Comparison of ENCODE assay signal across 26 cellular contexts in the genomic region with DNA sequence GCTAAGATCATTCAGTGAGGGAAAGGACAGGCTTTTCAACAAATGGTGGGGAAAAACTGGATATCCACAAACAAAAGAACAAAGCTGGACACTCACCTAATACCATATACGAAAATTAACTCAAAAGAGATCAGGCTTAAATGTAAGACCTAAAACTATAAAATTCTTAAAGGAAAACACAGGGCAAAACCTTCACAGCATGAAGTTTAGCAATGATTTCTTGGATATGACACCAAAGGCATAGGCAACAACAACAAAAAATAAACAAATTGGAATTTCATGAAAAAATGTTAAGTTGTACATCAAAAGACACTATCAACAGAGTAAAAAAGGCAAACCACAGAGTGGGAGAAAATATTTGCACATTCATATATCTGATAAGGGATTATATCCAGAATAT.
"Had no signal": no experiment of that assay in that cellular context is flagged by ENCODE, and none has a peak within 500 bp of the region (broad histone marks: within the 10 kb centered on the region; RNA-seq: fewer than 3 reads in every experiment).

No MANE protein-coding gene starts in this region.

- H3K36me3 ChIP-seq: ovary, uterus had no signal

- H3K4me1 ChIP-seq: neural progenitor cell, right atrium auricular region, suprapubic skin, upper lobe of right lung, uterus had no signal

- H3K4me3 Mint-ChIP-seq: mesothelial cell of epicardium; naive B cell; natural killer cell; nephron progenitor cell; neural progenitor cell; stimulated activated naive CD8-positive, alpha-beta T cell treated with anti-CD3 and anti-CD28 coated beads, Interleukin-15, Interleukin-2, amounts not matched to agents 100 ng/mL and 50 ng/mL, for 24 hours had no signal

- H3K27me3 Mint-ChIP-seq: naive B cell; progenitor cell of endocrine pancreas; stimulated activated naive CD8-positive, alpha-beta T cell treated with anti-CD3 and anti-CD28 coated beads, Interleukin-15, Interleukin-2, amounts not matched to agents 100 ng/mL and 50 ng/mL, for 24 hours had no signal

- H3K4me2 ChIP-seq: neural progenitor cell had no signal

- DNase-seq: islet precursor cell; left ventricle myocardium inferior; mesendoderm; naive B cell; natural killer cell; nephron progenitor cell; ovary; stimulated activated CD4-positive, alpha-beta T cell treated with anti-CD3 and anti-CD28 coated beads, Interleukin-12 subunit alpha, Interleukin-12 subunit beta, amount 100 ng/mL, for 4 hours; stimulated activated CD4-positive, alpha-beta T cell treated with anti-CD3 and anti-CD28 coated beads, Interleukin-15, amount 100 ng/mL, for 24 hours; stimulated activated CD4-positive, alpha-beta T cell treated with anti-CD3 and anti-CD28 coated beads, Interleukin-2, amount 100 ng/mL, for 24 hours; stimulated activated CD4-positive, alpha-beta T cell treated with anti-CD3 and anti-CD28 coated beads, Interleukin-4, amount 100 ng/mL, for 1 hour; stimulated activated naive CD4-positive, alpha-beta T cell; tibial artery; trophoblast cell; upper lobe of right lung; uterus had no signal

- H3K4me1 Mint-ChIP-seq: nephron progenitor cell, neural progenitor cell had no signal

- H3K27ac ChIP-seq: left ventricle myocardium inferior, neural progenitor cell, ovary, right atrium auricular region, skin epidermis, suprapubic skin, thoracic aorta, tibial artery, upper lobe of right lung, uterus had no signal

- H3K9me3 ChIP-seq: uterus had no signal

- H3K4me3 ChIP-seq: left ventricle myocardium inferior, lung, neural progenitor cell, ovary, right atrium auricular region, skin epidermis, suprapubic skin, thoracic aorta, tibial artery, upper lobe of right lung, uterus had no signal

- H3K27ac Mint-ChIP-seq: mesothelial cell of epicardium; naive B cell; natural killer cell; nephron progenitor cell; neural progenitor cell; progenitor cell of endocrine pancreas; stimulated activated naive CD8-positive, alpha-beta T cell treated with anti-CD3 and anti-CD28 coated beads, Interleukin-15, Interleukin-2, amounts not matched to agents 100 ng/mL and 50 ng/mL, for 24 hours had no signal

- H3K9ac ChIP-seq: neural progenitor cell had no signal

- ATAC-seq: natural killer cell, sciatic nerve, upper lobe of right lung had no signal

- H3K27me3 ChIP-seq: neural progenitor cell, ovary, right atrium auricular region, suprapubic skin, tibial artery, upper lobe of right lung, uterus had no signal

- H2AFZ ChIP-seq: neural progenitor cell had no signal
